In the genomic region with DNA sequence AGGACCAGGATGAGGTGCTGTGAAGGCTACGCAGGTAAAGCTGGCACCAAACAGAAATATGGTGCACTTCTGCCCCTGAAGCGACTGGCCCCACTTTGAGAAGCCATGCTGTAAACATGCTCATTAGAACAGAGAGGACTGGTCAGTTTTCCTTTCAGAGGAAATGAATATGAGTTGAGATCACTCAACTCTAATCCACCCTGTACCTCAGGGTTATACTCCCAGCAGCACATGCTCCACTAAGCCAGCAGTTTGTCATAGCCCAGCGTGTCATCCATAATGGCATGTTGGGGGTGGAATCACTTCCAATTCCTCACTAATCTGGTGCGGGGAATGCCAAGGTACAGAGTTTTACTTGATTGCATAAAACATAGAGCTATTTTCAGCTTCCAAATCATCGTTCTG, we compare ENCODE assay signal across 8 cellular contexts.
A peak's percentile ranks its signal among the peaks of the same experiment; 100 is the strongest.
DNase-seq lines count a peak whose midpoint lies in the region; ATAC-seq and TF ChIP-seq lines count a peak whose summit lies in the region.

No MANE protein-coding gene starts in this region.

- H3K9me3 Mint-ChIP-seq in natural killer cell treated with Interleukin-12 subunit alpha and Interleukin-12 subunit beta and Interleukin-15 and Interleukin-18, amount 100 ng/mL, for 72 hours, result no peaks in the 10 kb centered on the region
- no peaks in the 10 kb centered on the region for H3K9me3 Mint-ChIP-seq in natural killer cell

- DNase-seq in natural killer cell treated with Interleukin-12 subunit alpha and Interleukin-12 subunit beta and Interleukin-15 and Interleukin-18, amount 100 ng/mL, for 72 hours (ENCODE audit: low spot score), result no peak
- no peak for DNase-seq in natural killer cell
- DNase-seq in astrocyte of the hippocampus (ENCODE audit: low read depth, low spot score), result peak; percentile 85
- no peak for DNase-seq in NAMALWA (ENCODE audit: low spot score)
- DNase-seq in DMS114 treated with DMSO at 0.1 percent for 48 hours (lab: John Stamatoyannopoulos, UW; ENCODE audit: unreplicated experiment), result no peak

- intact Hi-C loops in natural killer cell (cut with micrococcal nuclease), result no loop called here

- H3K27me3 ChIP-seq in liver (ENCODE audit: control insufficient read depth in 4 of 4, insufficient read depth in 4 of 4, low read length in 3 of 4), result no peaks in the 10 kb centered on the region

- no peak for TF ChIP-seq CTCF in natural killer cell (IDR thresholded peaks at IDR 0.05)
- no peak for TF ChIP-seq CTCF in liver (IDR thresholded peaks at IDR 0.05; ENCODE audit: low read depth, low read length, missing input control)

- no peaks in the 10 kb centered on the region for H3K36me3 Mint-ChIP-seq in natural killer cell treated with Interleukin-12 subunit alpha and Interleukin-12 subunit beta and Interleukin-15 and Interleukin-18, amount 100 ng/mL, for 72 hours
- no peaks in the 10 kb centered on the region for H3K36me3 Mint-ChIP-seq in natural killer cell

- TF ChIP-seq RAD21 in liver (IDR thresholded peaks at IDR 0.05), result no peak

- peaks cover 7 to 41% (median 20%) of the 10 kb centered on the region in 4 donors for H3K4me1 ChIP-seq in liver (ENCODE audit: control insufficient read depth in 4 of 4, insufficient read depth in 4 of 4, low read length in 3 of 4)

- no peaks in the 10 kb centered on the region for H3K27me3 Mint-ChIP-seq in natural killer cell treated with Interleukin-12 subunit alpha and Interleukin-12 subunit beta and Interleukin-15 and Interleukin-18, amount 100 ng/mL, for 72 hours
- no peaks in the 10 kb centered on the region for H3K27me3 Mint-ChIP-seq in natural killer cell (ENCODE audit: low read depth in 2 of 2)

- peak overlapping the region; percentile 80 for H3K4me3 Mint-ChIP-seq in natural killer cell treated with Interleukin-12 subunit alpha and Interleukin-12 subunit beta and Interleukin-15 and Interleukin-18, amount 100 ng/mL, for 72 hours
- H3K4me3 Mint-ChIP-seq in natural killer cell, result no peak overlapping the region

- H3K4me3 ChIP-seq in liver (ENCODE audit: low read depth in 1 of 3, low read length in 3 of 3), result no peak overlapping the region

- peak overlapping the region; percentile 100 for H3K27ac Mint-ChIP-seq in natural killer cell treated with Interleukin-12 subunit alpha and Interleukin-12 subunit beta and Interleukin-15 and Interleukin-18, amount 100 ng/mL, for 72 hours
- H3K27ac Mint-ChIP-seq in natural killer cell, result peak overlapping the region in 1 of 2 donors; percentile 93

- peaks cover 75 to 88% of the 10 kb centered on the region in 2 donors for H3K4me1 Mint-ChIP-seq in natural killer cell treated with Interleukin-12 subunit alpha and Interleukin-12 subunit beta and Interleukin-15 and Interleukin-18, amount 100 ng/mL, for 72 hours (ENCODE audit: low read depth in 2 of 2)
- H3K4me1 Mint-ChIP-seq in natural killer cell, result peaks cover 53 to 77% of the 10 kb centered on the region in 2 donors

- ATAC-seq in natural killer cell treated with Interleukin-12 subunit alpha and Interleukin-12 subunit beta and Interleukin-15 and Interleukin-18, amount 100 ng/mL, for 72 hours, result no peak
- ATAC-seq in natural killer cell (no peak), HG03280 (IDR thresholded peaks at IDR 0.05; ENCODE audit: unreplicated experiment) (no peak), GM18519 (IDR thresholded peaks at IDR 0.05; ENCODE audit: low FRiP score, unreplicated experiment) (no peak)

- no peaks in the 10 kb centered on the region for H3K36me3 ChIP-seq in liver (ENCODE audit: control insufficient read depth in 4 of 4, insufficient read depth in 3 of 4, low read depth in 1 of 4, low read length in 3 of 4)

- H3K9ac ChIP-seq in liver (ENCODE audit: low read depth in 1 of 2, low read length in 2 of 2), result no peak overlapping the region

- H3K9me3 ChIP-seq in liver (ENCODE audit: control insufficient read depth in 4 of 4, low read length in 3 of 4), result no peaks in the 10 kb centered on the region

- WGBS in liver, result 63% methylated on average over 5 of the region's 5 CpGs

- H3K27ac ChIP-seq in liver (ENCODE audit: low read depth in 1 of 2, low read length in 2 of 2), result peak overlapping the region; percentile 56 to 78

TF ChIP-seq in liver, 16 proteins besides CTCF, POLR2A, EP300 and RAD21:
- TF ChIP-seq RXRA (IDR thresholded peaks at IDR 0.05) (peak in 1 of 2 donors; percentile 36), GABPA (IDR thresholded peaks at IDR 0.05 in 1 of 2, conservative IDR thresholded peaks at IDR 0.05 in 1 of 2) (no peak), JUND (IDR thresholded peaks at IDR 0.05) (no peak), SP1 (IDR thresholded peaks at IDR 0.05) (peak; percentile 20), FOXA1 (IDR thresholded peaks at IDR 0.05) (no peak), HNF4G (IDR thresholded peaks at IDR 0.05) (no peak), EGR1 (IDR thresholded peaks at IDR 0.05; ENCODE audit: low read depth in 2 of 2) (no peak), TAF1 (conservative IDR thresholded peaks at IDR 0.05) (no peak), HNF4A (conservative IDR thresholded peaks at IDR 0.05) (peak in 1 of 2 donors; percentile 12), FOXA2 (IDR thresholded peaks at IDR 0.05) (no peak), YY1 (IDR thresholded peaks at IDR 0.05) (no peak)
- TF ChIP-seq, protein P1, sequence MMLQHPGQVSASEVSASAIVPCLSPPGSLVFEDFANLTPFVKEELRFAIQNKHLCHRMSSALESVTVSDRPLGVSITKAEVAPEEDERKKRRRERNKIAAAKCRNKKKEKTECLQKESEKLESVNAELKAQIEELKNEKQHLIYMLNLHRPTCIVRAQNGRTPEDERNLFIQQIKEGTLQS (IDR thresholded peaks at IDR 0.05), result no peak
- TF ChIP-seq, protein P2, sequence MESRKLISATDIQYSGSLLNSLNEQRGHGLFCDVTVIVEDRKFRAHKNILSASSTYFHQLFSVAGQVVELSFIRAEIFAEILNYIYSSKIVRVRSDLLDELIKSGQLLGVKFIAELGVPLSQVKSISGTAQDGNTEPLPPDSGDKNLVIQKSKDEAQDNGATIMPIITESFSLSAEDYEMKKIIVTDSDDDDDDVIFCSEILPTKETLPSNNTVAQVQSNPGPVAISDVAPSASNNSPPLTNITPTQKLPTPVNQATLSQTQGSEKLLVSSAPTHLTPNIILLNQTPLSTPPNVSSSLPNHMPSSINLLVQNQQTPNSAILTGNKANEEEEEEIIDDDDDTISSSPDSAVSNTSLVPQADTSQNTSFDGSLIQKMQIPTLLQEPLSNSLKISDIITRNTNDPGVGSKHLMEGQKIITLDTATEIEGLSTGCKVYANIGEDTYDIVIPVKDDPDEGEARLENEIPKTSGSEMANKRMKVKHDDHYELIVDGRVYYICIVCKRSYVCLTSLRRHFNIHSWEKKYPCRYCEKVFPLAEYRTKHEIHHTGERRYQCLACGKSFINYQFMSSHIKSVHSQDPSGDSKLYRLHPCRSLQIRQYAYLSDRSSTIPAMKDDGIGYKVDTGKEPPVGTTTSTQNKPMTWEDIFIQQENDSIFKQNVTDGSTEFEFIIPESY (IDR thresholded peaks at IDR 0.05), result no peak
- TF ChIP-seq, protein P3, sequence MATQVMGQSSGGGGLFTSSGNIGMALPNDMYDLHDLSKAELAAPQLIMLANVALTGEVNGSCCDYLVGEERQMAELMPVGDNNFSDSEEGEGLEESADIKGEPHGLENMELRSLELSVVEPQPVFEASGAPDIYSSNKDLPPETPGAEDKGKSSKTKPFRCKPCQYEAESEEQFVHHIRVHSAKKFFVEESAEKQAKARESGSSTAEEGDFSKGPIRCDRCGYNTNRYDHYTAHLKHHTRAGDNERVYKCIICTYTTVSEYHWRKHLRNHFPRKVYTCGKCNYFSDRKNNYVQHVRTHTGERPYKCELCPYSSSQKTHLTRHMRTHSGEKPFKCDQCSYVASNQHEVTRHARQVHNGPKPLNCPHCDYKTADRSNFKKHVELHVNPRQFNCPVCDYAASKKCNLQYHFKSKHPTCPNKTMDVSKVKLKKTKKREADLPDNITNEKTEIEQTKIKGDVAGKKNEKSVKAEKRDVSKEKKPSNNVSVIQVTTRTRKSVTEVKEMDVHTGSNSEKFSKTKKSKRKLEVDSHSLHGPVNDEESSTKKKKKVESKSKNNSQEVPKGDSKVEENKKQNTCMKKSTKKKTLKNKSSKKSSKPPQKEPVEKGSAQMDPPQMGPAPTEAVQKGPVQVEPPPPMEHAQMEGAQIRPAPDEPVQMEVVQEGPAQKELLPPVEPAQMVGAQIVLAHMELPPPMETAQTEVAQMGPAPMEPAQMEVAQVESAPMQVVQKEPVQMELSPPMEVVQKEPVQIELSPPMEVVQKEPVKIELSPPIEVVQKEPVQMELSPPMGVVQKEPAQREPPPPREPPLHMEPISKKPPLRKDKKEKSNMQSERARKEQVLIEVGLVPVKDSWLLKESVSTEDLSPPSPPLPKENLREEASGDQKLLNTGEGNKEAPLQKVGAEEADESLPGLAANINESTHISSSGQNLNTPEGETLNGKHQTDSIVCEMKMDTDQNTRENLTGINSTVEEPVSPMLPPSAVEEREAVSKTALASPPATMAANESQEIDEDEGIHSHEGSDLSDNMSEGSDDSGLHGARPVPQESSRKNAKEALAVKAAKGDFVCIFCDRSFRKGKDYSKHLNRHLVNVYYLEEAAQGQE (IDR thresholded peaks at IDR 0.05), result no peak
- TF ChIP-seq, protein P4, sequence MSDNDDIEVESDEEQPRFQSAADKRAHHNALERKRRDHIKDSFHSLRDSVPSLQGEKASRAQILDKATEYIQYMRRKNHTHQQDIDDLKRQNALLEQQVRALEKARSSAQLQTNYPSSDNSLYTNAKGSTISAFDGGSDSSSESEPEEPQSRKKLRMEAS (IDR thresholded peaks at IDR 0.05), result peak; percentile 40
